Comparison of ENCODE assay signal across 12 cellular contexts in the genomic region with DNA sequence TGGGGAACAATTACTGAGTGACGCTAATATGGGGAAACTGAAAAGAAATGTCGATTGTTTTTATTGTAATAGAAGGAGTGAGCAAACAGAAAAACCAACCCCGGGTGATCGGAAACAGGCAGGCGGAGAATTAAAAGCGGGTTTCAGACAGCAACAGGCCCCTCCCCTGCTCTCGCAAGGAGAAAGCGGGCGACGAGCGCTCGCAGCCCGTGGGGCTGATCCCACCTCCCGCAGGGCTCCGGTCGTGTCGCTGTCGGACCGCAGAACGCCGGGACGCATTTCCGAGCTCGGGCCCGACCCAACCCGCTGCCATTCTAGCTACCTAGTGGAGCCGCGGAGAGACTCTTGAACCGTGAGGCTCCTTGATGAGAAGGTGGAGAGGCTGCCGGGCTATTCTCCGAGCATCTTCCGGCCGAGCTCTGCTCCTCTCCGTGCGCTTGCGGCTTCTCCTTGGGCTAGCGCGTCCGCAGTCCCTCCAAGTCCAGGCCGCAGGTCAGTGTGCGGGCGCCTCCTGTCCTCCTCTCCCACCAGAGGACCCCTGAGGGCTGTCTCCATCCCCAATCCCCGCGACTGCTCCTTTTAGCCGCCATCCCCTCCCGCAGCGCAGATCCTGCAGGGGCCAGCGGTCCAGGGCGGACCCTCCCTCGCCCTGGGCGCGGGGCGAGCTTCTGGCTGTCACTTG. TPM values are rescaled to one million over a fixed set of nuclear protein-coding genes. Genes with fewer than 3 reads are reported as not detected.
DNase-seq lines count a peak whose midpoint lies in the region; ATAC-seq, FAIRE-seq and TF ChIP-seq lines count a peak whose summit lies in the region.
"Had no signal": no experiment of that assay in that cellular context is flagged by ENCODE, and none has a peak within 500 bp of the region (broad histone marks: within the 10 kb centered on the region; RNA-seq: fewer than 3 reads in every experiment).

No MANE protein-coding gene starts in this region.

- H2AFZ ChIP-seq in GM23248: peak overlapping the region; percentile 11; the same call in 1 of the 2 replicates

- WGBS in GM23248 (ENCODE audit: low coverage in 1 of 2, low lambda C conversion rate in 2 of 2, missing lambda C conversion rate in 2 of 2), 2 experiments: 3 to 7% methylated on average over 43 to 50 of the region's 53 CpGs

- H3K9me3 Mint-ChIP-seq in osteocyte (ENCODE audit: unreplicated experiment): peaks cover 3% of the 10 kb centered on the region

- no peak overlapping the region for H3K9ac ChIP-seq in GM23248

- no peaks in the 10 kb centered on the region for H3K79me2 ChIP-seq in GM23248 (ENCODE audit: insufficient read depth)

- H3K27ac ChIP-seq in GM23248: no peak overlapping the region

- peak overlapping the region; percentile 50 for H3K4me3 ChIP-seq in GM23248

- DNase-seq in AG09319 (ENCODE audit: extremely low read depth, low read depth) (peak; percentile 76), GM23248 (peak; percentile 42), ecto neural progenitor cell (ENCODE audit: low spot score) (peak; percentile 64), osteocyte (ENCODE audit: extremely low spot score, unreplicated experiment) (no peak), NCI-H82 (lab: John Stamatoyannopoulos, UW) (no peak), urothelium cell line (ENCODE audit: low spot score) (no peak)
- DNase-seq: activated gamma-delta T cell, nucleus accumbens, SW 1271 had no signal

- peak overlapping the region; percentile 63 for H3K4me3 Mint-ChIP-seq in osteocyte (ENCODE audit: unreplicated experiment)

- TF ChIP-seq CTCF in AG09319 (IDR thresholded peaks at IDR 0.05; ENCODE audit: low read depth, low read length): no peak; the same call in 1 of the 2 replicates
- no peak for TF ChIP-seq CTCF in osteocyte (IDR thresholded peaks at IDR 0.05)

- H3K9me2 ChIP-seq in GM23248 (ENCODE audit: insufficient read depth): no peaks in the 10 kb centered on the region

- no peaks in the 10 kb centered on the region for H4K20me1 ChIP-seq in GM23248 (ENCODE audit: insufficient read depth)

- H3K4me2 ChIP-seq in GM23248 (ENCODE audit: unreplicated experiment): peak overlapping the region; percentile 13

- peaks cover 96% of the 10 kb centered on the region for H3K27me3 Mint-ChIP-seq in osteocyte (ENCODE audit: unreplicated experiment)

- no peaks in the 10 kb centered on the region for H3K36me3 ChIP-seq in GM23248 (ENCODE audit: low read depth)

- H3K4me1 ChIP-seq in GM23248 (ENCODE audit: insufficient read depth): no peaks in the 10 kb centered on the region

- no peak overlapping the region for H3K27ac Mint-ChIP-seq in osteocyte (ENCODE audit: unreplicated experiment)

- peaks cover 4% of the 10 kb centered on the region for H3K36me3 Mint-ChIP-seq in osteocyte (ENCODE audit: unreplicated experiment)

- H3F3A ChIP-seq in GM23248 (ENCODE audit: insufficient read depth): no peaks in the 10 kb centered on the region

- peaks cover 44% of the 10 kb centered on the region for H3K4me1 Mint-ChIP-seq in osteocyte (ENCODE audit: unreplicated experiment)

- peaks cover 85% of the 10 kb centered on the region for H3K27me3 ChIP-seq in GM23248 (replicated peaks; ENCODE audit: insufficient read depth)

- FAIRE-seq in urothelium cell line (lab: Jason Lieb, UNC): no peak

- in situ Hi-C loops in GM23248 (cut with MboI): loop anchor here (10.0 to 25.0 kb wide), 2 partner anchors 280 to 487 kb away; no protein-coding TSS in a partner anchor

- ATAC-seq in GM21737 (IDR thresholded peaks at IDR 0.05; ENCODE audit: unreplicated experiment): no peak
- ATAC-seq in HG02870 (IDR thresholded peaks at IDR 0.05; ENCODE audit: unreplicated experiment): no peak

- H3K9me3 ChIP-seq in GM23248 (ENCODE audit: low read depth): no peaks in the 10 kb centered on the region

RNA-seq across cellular contexts. Expression of a gene that starts 4.1 kb away (rescaled TPM):
- total RNA-seq in GM23248 (2014; rRNA removed; shearing (Covaris generic)): not detected in 2 replicates
- polyA plus RNA-seq in GM23248 (2016; fragmentation: Nextera tagmentation; extraction: Ambion mirVana): 0.05 and 0.19 TPM in 2 replicates
- total RNA-seq in osteocyte: 3.9 and 4.6 TPM in 2 replicates
- total RNA-seq: fibroblast of villous mesenchyme had no signal

Comparison
In these comparisons a context has a peak if more than half of its experiments do, and no peak if none do; other contexts are left out.
1. DNase-seq: peak in AG09319 (single experiment), GM23248 (single experiment) and ecto neural progenitor cell (single experiment); none in osteocyte (single experiment), NCI-H82 (single experiment) and urothelium cell line (single experiment).